Comparison of ENCODE assay signal across 27 cellular contexts in the genomic region with DNA sequence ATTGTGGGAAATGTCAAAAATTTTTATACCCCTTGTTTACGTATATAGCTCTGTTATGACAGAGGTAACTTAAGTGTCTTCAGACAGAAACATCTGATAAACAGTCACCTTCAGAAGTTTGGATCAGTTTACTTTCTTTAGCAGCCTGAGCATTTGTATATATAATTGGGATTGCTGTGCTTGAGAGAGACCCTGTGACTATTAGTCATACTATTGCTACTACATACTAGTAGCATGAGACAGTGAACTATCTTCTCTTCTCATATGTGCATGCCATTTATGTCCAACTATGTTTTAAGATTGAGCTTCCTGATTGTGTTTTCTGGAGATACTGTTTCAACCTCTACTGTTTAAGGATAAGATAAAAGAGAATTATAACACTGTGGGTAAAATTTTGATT.
"Had no signal": no experiment of that assay in that cellular context is flagged by ENCODE, and none has a peak within 500 bp of the region (broad histone marks: within the 10 kb centered on the region; RNA-seq: fewer than 3 reads in every experiment).

No MANE protein-coding gene starts in this region.

- H3K36me3 Mint-ChIP-seq: natural killer cell, type B pancreatic cell had no signal

- H3K27ac ChIP-seq: dorsolateral prefrontal cortex, esophagus muscularis mucosa, gastrocnemius medialis, heart left ventricle, hepatocyte, lower lobe of right lung, ovary, psoas muscle, right lobe of liver, testis, tibial artery had no signal

- H3K4me1 ChIP-seq: esophagus muscularis mucosa, gastrocnemius medialis, heart left ventricle, lower lobe of right lung, psoas muscle, right lobe of liver, testis, tibial artery had no signal

- H3K27ac Mint-ChIP-seq: endodermal cell; natural killer cell; stimulated activated naive CD8-positive, alpha-beta T cell treated with anti-CD3 and anti-CD28 coated beads, Interleukin-15, amount 100 ng/mL, for 72 hours; type B pancreatic cell had no signal

- DNase-seq: cerebellar nuclear complex; dorsolateral prefrontal cortex; effector CD8-positive, alpha-beta T cell; endodermal cell; gastrocnemius medialis; heart left ventricle; left colon; left ventricle myocardium superior; lower lobe of right lung; natural killer cell; occipital lobe; ovary; psoas muscle; retina; right lobe of liver; stimulated activated CD4-positive, alpha-beta T cell treated with anti-CD3 and anti-CD28 coated beads, Interleukin-12 subunit alpha, Interleukin-12 subunit beta, amount 100 ng/mL, for 4 hours; stimulated activated CD4-positive, alpha-beta T cell treated with anti-CD3 and anti-CD28 coated beads, Interleukin-1b, Interleukin-23, amount 100 ng/mL, for 48 hours; stimulated activated CD4-positive, alpha-beta T cell treated with anti-CD3 and anti-CD28 coated beads, Interleukin-4, amount 100 ng/mL, for 1 hour; stimulated activated CD8-positive, alpha-beta memory T cell treated with anti-CD3 and anti-CD28 coated beads, Interleukin-4, amount 100 ng/mL, for 48 hours; stimulated activated naive CD4-positive, alpha-beta T cell; stimulated activated naive CD8-positive, alpha-beta T cell treated with anti-CD3 and anti-CD28 coated beads, Interleukin-15, amount 100 ng/mL, for 72 hours; testis; tibial artery had no signal

- H3K4me3 Mint-ChIP-seq: endodermal cell; natural killer cell; stimulated activated naive CD8-positive, alpha-beta T cell treated with anti-CD3 and anti-CD28 coated beads, Interleukin-15, amount 100 ng/mL, for 72 hours; type B pancreatic cell had no signal

- H3K4me3 ChIP-seq: dorsolateral prefrontal cortex, esophagus muscularis mucosa, gastrocnemius medialis, heart left ventricle, hepatocyte, lower lobe of right lung, ovary, psoas muscle, right lobe of liver, smooth muscle cell, testis, tibial artery had no signal

- H3K27me3 ChIP-seq: esophagus muscularis mucosa, gastrocnemius medialis, heart left ventricle, hepatocyte, ovary, right lobe of liver, testis, tibial artery had no signal

- ATAC-seq: gastrocnemius medialis; heart left ventricle; left colon; left ventricle myocardium superior; lower lobe of right lung; natural killer cell; psoas muscle; right lobe of liver; stimulated activated naive CD8-positive, alpha-beta T cell treated with anti-CD3 and anti-CD28 coated beads, Interleukin-15, amount 100 ng/mL, for 72 hours had no signal

- H3K9me3 ChIP-seq: esophagus muscularis mucosa, gastrocnemius medialis, lower lobe of right lung, ovary, psoas muscle, right lobe of liver, testis, tibial artery had no signal

- H3K4me1 Mint-ChIP-seq: endodermal cell, natural killer cell had no signal

- H3K9me3 Mint-ChIP-seq: natural killer cell; stimulated activated naive CD8-positive, alpha-beta T cell treated with anti-CD3 and anti-CD28 coated beads, Interleukin-15, amount 100 ng/mL, for 72 hours; type B pancreatic cell had no signal

- H3K36me3 ChIP-seq: esophagus muscularis mucosa, gastrocnemius medialis, heart left ventricle, lower lobe of right lung, ovary, right lobe of liver, tibial artery had no signal
